In the genomic region with DNA sequence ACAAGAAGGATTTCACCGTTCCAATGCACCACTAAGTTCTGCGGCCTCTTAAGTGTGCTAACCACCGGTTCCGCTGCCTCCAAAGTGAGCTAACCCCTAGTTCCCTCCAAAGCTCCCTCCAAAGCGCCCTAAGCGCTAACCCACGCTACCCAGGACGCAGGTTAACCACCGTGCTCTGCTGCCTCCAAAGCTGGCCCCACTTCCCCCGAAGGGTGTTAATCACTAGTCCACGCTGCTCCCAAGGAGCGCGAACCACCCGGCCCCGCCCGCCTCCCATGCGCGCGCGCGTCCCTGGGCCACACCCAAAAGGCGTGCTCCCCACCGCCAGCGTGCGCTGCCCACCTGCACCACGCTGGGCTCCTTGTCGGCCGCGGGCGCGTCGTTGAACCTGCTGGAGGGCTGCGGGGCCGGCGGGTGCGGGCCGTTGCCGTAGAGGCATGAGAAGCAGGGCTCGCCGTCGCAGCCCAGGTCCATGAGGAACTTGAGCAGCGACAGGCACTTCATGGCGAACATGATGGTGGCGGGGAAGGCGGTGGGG, we compare ENCODE assay signal across 1 cellular context.
TF ChIP-seq lines count a peak whose summit lies in the region.

No MANE protein-coding gene starts in this region.

TF ChIP-seq in neural cell, 6 proteins besides CTCF, POLR2A, EP300 and RAD21 (continued from another document):
- TF ChIP-seq, protein P1, sequence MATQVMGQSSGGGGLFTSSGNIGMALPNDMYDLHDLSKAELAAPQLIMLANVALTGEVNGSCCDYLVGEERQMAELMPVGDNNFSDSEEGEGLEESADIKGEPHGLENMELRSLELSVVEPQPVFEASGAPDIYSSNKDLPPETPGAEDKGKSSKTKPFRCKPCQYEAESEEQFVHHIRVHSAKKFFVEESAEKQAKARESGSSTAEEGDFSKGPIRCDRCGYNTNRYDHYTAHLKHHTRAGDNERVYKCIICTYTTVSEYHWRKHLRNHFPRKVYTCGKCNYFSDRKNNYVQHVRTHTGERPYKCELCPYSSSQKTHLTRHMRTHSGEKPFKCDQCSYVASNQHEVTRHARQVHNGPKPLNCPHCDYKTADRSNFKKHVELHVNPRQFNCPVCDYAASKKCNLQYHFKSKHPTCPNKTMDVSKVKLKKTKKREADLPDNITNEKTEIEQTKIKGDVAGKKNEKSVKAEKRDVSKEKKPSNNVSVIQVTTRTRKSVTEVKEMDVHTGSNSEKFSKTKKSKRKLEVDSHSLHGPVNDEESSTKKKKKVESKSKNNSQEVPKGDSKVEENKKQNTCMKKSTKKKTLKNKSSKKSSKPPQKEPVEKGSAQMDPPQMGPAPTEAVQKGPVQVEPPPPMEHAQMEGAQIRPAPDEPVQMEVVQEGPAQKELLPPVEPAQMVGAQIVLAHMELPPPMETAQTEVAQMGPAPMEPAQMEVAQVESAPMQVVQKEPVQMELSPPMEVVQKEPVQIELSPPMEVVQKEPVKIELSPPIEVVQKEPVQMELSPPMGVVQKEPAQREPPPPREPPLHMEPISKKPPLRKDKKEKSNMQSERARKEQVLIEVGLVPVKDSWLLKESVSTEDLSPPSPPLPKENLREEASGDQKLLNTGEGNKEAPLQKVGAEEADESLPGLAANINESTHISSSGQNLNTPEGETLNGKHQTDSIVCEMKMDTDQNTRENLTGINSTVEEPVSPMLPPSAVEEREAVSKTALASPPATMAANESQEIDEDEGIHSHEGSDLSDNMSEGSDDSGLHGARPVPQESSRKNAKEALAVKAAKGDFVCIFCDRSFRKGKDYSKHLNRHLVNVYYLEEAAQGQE (IDR thresholded peaks at IDR 0.05; ENCODE audit: borderline replicate concordance), result no peak
- TF ChIP-seq SMC3 (conservative IDR thresholded peaks at IDR 0.05; ENCODE audit: poor library complexity) (no peak), EZH2 (IDR thresholded peaks at IDR 0.05; ENCODE audit: borderline replicate concordance, insufficient read depth, low read length, poor library complexity, severe bottlenecking) (no peak), MXI1 (conservative IDR thresholded peaks at IDR 0.05; ENCODE audit: poor library complexity, severe bottlenecking) (no peak)
